Comparison of ENCODE assay signal across 1 cellular context in the genomic region with DNA sequence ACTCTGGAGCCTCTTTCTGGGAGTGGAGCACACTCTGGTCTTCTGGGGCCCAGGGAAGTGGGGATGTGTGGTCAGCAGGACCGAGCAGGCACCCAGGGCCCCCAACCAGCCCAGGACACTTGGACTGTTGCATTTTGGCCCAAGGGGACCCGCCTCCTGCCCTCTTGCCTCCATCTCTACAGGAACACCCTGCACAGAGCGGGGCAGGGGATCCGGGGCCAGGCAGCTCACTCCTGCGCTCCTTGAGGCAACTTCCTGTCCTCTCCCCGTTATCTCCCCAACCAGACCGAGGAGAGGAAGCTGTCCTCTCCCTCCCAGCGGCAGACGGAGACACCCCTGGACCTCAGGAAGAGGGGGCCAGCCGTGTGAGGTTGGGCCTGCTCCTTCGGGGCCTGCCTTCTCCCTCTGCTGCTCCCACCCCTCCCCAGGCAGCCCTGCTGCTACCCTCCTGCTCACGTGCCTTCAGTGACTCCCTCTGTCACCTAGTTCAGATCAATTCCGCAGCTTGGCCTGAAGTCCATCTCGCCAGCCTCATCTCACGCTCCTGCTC.
TF ChIP-seq lines count a peak whose summit lies in the region.

No MANE protein-coding gene starts in this region.

TF ChIP-seq in K562, 482 proteins besides CTCF, POLR2A, EP300 and RAD21 (continued from another document and continues in another):
- TF ChIP-seq, protein P1, sequence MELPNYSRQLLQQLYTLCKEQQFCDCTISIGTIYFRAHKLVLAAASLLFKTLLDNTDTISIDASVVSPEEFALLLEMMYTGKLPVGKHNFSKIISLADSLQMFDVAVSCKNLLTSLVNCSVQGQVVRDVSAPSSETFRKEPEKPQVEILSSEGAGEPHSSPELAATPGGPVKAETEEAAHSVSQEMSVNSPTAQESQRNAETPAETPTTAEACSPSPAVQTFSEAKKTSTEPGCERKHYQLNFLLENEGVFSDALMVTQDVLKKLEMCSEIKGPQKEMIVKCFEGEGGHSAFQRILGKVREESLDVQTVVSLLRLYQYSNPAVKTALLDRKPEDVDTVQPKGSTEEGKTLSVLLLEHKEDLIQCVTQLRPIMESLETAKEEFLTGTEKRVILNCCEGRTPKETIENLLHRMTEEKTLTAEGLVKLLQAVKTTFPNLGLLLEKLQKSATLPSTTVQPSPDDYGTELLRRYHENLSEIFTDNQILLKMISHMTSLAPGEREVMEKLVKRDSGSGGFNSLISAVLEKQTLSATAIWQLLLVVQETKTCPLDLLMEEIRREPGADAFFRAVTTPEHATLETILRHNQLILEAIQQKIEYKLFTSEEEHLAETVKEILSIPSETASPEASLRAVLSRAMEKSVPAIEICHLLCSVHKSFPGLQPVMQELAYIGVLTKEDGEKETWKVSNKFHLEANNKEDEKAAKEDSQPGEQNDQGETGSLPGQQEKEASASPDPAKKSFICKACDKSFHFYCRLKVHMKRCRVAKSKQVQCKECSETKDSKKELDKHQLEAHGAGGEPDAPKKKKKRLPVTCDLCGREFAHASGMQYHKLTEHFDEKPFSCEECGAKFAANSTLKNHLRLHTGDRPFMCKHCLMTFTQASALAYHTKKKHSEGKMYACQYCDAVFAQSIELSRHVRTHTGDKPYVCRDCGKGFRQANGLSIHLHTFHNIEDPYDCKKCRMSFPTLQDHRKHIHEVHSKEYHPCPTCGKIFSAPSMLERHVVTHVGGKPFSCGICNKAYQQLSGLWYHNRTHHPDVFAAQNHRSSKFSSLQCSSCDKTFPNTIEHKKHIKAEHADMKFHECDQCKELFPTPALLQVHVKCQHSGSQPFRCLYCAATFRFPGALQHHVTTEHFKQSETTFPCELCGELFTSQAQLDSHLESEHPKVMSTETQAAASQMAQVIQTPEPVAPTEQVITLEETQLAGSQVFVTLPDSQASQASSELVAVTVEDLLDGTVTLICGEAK (IDR thresholded peaks at IDR 0.05) = peak; percentile 81
- TF ChIP-seq, protein P1 (CRISPR knock-in tag; IDR thresholded peaks at IDR 0.05) = no peak
- no peak for TF ChIP-seq PHB2 (IDR thresholded peaks at IDR 0.05; ENCODE audit: low read depth)
- no peak for TF ChIP-seq SMARCA5 (IDR thresholded peaks at IDR 0.05)
- no peak for TF ChIP-seq PRMT5 (CRISPR knock-in tag; IDR thresholded peaks at IDR 0.05)
- TF ChIP-seq ZNF3 (CRISPR knock-in tag; IDR thresholded peaks at IDR 0.05) = no peak
- no peak; the same call in 1 of the 2 replicates for TF ChIP-seq OTX1 (CRISPR knock-in tag; IDR thresholded peaks at IDR 0.05)
- peak; percentile 11; the same call in 1 of the 2 replicates for TF ChIP-seq EP400 (IDR thresholded peaks at IDR 0.05)
- TF ChIP-seq PCBP1 (IDR thresholded peaks at IDR 0.05; ENCODE audit: low read depth, low read length, poor library complexity, severe bottlenecking) = no peak
- TF ChIP-seq, protein P2, sequence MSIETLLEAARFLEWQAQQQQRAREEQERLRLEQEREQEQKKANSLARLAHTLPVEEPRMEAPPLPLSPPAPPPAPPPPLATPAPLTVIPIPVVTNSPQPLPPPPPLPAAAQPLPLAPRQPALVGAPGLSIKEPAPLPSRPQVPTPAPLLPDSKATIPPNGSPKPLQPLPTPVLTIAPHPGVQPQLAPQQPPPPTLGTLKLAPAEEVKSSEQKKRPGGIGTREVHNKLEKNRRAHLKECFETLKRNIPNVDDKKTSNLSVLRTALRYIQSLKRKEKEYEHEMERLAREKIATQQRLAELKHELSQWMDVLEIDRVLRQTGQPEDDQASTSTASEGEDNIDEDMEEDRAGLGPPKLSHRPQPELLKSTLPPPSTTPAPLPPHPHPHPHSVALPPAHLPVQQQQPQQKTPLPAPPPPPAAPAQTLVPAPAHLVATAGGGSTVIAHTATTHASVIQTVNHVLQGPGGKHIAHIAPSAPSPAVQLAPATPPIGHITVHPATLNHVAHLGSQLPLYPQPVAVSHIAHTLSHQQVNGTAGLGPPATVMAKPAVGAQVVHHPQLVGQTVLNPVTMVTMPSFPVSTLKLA (conservative IDR thresholded peaks at IDR 0.05) = no peak; a peak in 1 of 4 replicates
- TF ChIP-seq MAFK (IDR thresholded peaks at IDR 0.05; ENCODE audit: low read length) = no peak
- TF ChIP-seq, protein P3, sequence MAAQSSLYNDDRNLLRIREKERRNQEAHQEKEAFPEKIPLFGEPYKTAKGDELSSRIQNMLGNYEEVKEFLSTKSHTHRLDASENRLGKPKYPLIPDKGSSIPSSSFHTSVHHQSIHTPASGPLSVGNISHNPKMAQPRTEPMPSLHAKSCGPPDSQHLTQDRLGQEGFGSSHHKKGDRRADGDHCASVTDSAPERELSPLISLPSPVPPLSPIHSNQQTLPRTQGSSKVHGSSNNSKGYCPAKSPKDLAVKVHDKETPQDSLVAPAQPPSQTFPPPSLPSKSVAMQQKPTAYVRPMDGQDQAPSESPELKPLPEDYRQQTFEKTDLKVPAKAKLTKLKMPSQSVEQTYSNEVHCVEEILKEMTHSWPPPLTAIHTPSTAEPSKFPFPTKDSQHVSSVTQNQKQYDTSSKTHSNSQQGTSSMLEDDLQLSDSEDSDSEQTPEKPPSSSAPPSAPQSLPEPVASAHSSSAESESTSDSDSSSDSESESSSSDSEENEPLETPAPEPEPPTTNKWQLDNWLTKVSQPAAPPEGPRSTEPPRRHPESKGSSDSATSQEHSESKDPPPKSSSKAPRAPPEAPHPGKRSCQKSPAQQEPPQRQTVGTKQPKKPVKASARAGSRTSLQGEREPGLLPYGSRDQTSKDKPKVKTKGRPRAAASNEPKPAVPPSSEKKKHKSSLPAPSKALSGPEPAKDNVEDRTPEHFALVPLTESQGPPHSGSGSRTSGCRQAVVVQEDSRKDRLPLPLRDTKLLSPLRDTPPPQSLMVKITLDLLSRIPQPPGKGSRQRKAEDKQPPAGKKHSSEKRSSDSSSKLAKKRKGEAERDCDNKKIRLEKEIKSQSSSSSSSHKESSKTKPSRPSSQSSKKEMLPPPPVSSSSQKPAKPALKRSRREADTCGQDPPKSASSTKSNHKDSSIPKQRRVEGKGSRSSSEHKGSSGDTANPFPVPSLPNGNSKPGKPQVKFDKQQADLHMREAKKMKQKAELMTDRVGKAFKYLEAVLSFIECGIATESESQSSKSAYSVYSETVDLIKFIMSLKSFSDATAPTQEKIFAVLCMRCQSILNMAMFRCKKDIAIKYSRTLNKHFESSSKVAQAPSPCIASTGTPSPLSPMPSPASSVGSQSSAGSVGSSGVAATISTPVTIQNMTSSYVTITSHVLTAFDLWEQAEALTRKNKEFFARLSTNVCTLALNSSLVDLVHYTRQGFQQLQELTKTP (IDR thresholded peaks at IDR 0.05; ENCODE audit: low read depth in 1 of 2, partially characterized antibody in 2 of 2) = no peak
- TF ChIP-seq DMBX1 (CRISPR knock-in tag; IDR thresholded peaks at IDR 0.05; ENCODE audit: borderline replicate concordance) = peak; percentile 66; the same call in 1 of the 2 replicates
- no peak for TF ChIP-seq FOXA3 (CRISPR knock-in tag; conservative IDR thresholded peaks at IDR 0.05 in 1 of 2, IDR thresholded peaks at IDR 0.05 in 1 of 2)
- no peak for TF ChIP-seq ARHGAP35 (IDR thresholded peaks at IDR 0.05; ENCODE audit: partially characterized antibody)
- no peak for TF ChIP-seq ZNF282 (CRISPR knock-in tag; IDR thresholded peaks at IDR 0.05)
- no peak for TF ChIP-seq MXD1 (CRISPR knock-in tag; IDR thresholded peaks at IDR 0.05; ENCODE audit: borderline replicate concordance, poor library complexity, severe bottlenecking)
- TF ChIP-seq CREB3 (tag; conservative IDR thresholded peaks at IDR 0.05; ENCODE audit: low read depth) = no peak
- TF ChIP-seq HOXB6 (CRISPR knock-in tag; IDR thresholded peaks at IDR 0.05; ENCODE audit: borderline replicate concordance) = no peak
- TF ChIP-seq, protein P4, sequence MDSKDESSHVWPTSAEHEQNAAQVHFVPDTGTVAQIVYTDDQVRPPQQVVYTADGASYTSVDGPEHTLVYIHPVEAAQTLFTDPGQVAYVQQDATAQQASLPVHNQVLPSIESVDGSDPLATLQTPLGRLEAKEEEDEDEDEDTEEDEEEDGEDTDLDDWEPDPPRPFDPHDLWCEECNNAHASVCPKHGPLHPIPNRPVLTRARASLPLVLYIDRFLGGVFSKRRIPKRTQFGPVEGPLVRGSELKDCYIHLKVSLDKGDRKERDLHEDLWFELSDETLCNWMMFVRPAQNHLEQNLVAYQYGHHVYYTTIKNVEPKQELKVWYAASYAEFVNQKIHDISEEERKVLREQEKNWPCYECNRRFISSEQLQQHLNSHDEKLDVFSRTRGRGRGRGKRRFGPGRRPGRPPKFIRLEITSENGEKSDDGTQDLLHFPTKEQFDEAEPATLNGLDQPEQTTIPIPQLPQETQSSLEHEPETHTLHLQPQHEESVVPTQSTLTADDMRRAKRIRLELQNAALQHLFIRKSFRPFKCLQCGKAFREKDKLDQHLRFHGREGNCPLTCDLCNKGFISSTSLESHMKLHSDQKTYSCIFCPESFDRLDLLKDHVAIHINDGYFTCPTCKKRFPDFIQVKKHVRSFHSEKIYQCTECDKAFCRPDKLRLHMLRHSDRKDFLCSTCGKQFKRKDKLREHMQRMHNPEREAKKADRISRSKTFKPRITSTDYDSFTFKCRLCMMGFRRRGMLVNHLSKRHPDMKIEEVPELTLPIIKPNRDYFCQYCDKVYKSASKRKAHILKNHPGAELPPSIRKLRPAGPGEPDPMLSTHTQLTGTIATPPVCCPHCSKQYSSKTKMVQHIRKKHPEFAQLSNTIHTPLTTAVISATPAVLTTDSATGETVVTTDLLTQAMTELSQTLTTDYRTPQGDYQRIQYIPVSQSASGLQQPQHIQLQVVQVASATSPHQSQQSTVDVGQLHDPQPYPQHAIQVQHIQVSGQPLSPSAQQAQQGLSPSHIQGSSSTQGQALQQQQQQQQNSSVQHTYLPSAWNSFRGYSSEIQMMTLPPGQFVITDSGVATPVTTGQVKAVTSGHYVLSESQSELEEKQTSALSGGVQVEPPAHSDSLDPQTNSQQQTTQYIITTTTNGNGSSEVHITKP (IDR thresholded peaks at IDR 0.05; ENCODE audit: partially characterized antibody) = peak; percentile 76
- TF ChIP-seq SNRNP70 (optimal IDR thresholded peaks at IDR 0.05; ENCODE audit: low read depth, low read length) = no peak
- no peak for TF ChIP-seq IRF1 (CRISPR knock-in tag; IDR thresholded peaks at IDR 0.05; ENCODE audit: borderline replicate concordance)
- TF ChIP-seq ARNT (IDR thresholded peaks at IDR 0.05) = no peak
- TF ChIP-seq, protein P5, sequence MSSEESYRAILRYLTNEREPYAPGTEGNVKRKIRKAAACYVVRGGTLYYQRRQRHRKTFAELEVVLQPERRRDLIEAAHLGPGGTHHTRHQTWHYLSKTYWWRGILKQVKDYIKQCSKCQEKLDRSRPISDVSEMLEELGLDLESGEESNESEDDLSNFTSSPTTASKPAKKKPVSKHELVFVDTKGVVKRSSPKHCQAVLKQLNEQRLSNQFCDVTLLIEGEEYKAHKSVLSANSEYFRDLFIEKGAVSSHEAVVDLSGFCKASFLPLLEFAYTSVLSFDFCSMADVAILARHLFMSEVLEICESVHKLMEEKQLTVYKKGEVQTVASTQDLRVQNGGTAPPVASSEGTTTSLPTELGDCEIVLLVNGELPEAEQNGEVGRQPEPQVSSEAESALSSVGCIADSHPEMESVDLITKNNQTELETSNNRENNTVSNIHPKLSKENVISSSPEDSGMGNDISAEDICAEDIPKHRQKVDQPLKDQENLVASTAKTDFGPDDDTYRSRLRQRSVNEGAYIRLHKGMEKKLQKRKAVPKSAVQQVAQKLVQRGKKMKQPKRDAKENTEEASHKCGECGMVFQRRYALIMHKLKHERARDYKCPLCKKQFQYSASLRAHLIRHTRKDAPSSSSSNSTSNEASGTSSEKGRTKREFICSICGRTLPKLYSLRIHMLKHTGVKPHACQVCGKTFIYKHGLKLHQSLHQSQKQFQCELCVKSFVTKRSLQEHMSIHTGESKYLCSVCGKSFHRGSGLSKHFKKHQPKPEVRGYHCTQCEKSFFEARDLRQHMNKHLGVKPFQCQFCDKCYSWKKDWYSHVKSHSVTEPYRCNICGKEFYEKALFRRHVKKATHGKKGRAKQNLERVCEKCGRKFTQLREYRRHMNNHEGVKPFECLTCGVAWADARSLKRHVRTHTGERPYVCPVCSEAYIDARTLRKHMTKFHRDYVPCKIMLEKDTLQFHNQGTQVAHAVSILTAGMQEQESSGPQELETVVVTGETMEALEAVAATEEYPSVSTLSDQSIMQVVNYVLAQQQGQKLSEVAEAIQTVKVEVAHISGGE (CRISPR knock-in tag; IDR thresholded peaks at IDR 0.05) = peak in 2 of 3 experiments; percentile 65 to 90; a peak in 3 of 6 replicates
